1 cellular context compared by ENCODE assay signal in genomic region chr3:38805765-38806386, GRCh38.
TF ChIP-seq lines count a peak whose summit lies in the region.

No MANE protein-coding gene starts in this region.

TF ChIP-seq in HepG2, 621 proteins besides CTCF, POLR2A, EP300 and RAD21 (continued from another document and continues in another):
- TF ChIP-seq, protein P1, sequence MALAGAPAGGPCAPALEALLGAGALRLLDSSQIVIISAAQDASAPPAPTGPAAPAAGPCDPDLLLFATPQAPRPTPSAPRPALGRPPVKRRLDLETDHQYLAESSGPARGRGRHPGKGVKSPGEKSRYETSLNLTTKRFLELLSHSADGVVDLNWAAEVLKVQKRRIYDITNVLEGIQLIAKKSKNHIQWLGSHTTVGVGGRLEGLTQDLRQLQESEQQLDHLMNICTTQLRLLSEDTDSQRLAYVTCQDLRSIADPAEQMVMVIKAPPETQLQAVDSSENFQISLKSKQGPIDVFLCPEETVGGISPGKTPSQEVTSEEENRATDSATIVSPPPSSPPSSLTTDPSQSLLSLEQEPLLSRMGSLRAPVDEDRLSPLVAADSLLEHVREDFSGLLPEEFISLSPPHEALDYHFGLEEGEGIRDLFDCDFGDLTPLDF (CRISPR knock-in tag; IDR thresholded peaks at IDR 0.05): peak; percentile 89
- no peak for TF ChIP-seq ZNF382 (CRISPR knock-in tag; IDR thresholded peaks at IDR 0.05; ENCODE audit: borderline replicate concordance)
- TF ChIP-seq ZNF572 (CRISPR knock-in tag; IDR thresholded peaks at IDR 0.05): peak; percentile 81; the same call in 1 of the 2 replicates
- 0 out of 2 replicates have a peak, but pooled peaks have one; percentile 31 for TF ChIP-seq BRF2 (CRISPR knock-in tag; IDR thresholded peaks at IDR 0.05)
- TF ChIP-seq MYNN (CRISPR knock-in tag; IDR thresholded peaks at IDR 0.05; ENCODE audit: low read depth): peak; percentile 95; the same call in 1 of the 2 replicates
- peak; percentile 58 for TF ChIP-seq NFYB (CRISPR knock-in tag; IDR thresholded peaks at IDR 0.05)
- no peak for TF ChIP-seq MATR3 (CRISPR knock-in tag; IDR thresholded peaks at IDR 0.05)
- TF ChIP-seq, protein P2, sequence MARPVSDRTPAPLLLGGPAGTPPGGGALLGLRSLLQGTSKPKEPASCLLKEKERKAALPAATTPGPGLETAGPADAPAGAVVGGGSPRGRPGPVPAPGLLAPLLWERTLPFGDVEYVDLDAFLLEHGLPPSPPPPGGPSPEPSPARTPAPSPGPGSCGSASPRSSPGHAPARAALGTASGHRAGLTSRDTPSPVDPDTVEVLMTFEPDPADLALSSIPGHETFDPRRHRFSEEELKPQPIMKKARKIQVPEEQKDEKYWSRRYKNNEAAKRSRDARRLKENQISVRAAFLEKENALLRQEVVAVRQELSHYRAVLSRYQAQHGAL (CRISPR knock-in tag; IDR thresholded peaks at IDR 0.05; ENCODE audit: not compliant biosample characterization): peak; percentile 99
- TF ChIP-seq NR2F6 (IDR thresholded peaks at IDR 0.05): no peak
- peak; percentile 76 for TF ChIP-seq NR2F6 (CRISPR knock-in tag; IDR thresholded peaks at IDR 0.05)
- peak; percentile 63; the same call in 1 of the 2 replicates for TF ChIP-seq ZFAT (CRISPR knock-in tag; conservative IDR thresholded peaks at IDR 0.05)
- peak; percentile 87; the same call in 1 of the 2 replicates for TF ChIP-seq TERF1 (CRISPR knock-in tag; IDR thresholded peaks at IDR 0.05)
- peak; percentile 21 for TF ChIP-seq ZNF496 (CRISPR knock-in tag; IDR thresholded peaks at IDR 0.05; ENCODE audit: insufficient replicate concordance)
- peak; percentile 100 for TF ChIP-seq SP140L (CRISPR knock-in tag; IDR thresholded peaks at IDR 0.05; ENCODE audit: borderline replicate concordance)
- peak; percentile 41; the same call in 1 of the 2 replicates for TF ChIP-seq EED (CRISPR knock-in tag; IDR thresholded peaks at IDR 0.05)
- peak; percentile 80; the same call in 1 of the 2 replicates for TF ChIP-seq MXD1 (CRISPR knock-in tag; IDR thresholded peaks at IDR 0.05)
- TF ChIP-seq ZFP37 (CRISPR knock-in tag; IDR thresholded peaks at IDR 0.05; ENCODE audit: borderline replicate concordance): peak; percentile 100
- TF ChIP-seq TEAD3 (CRISPR knock-in tag; optimal IDR thresholded peaks at IDR 0.05; ENCODE audit: borderline replicate concordance): peak; percentile 80
- no peak for TF ChIP-seq ZNF512 (CRISPR knock-in tag; IDR thresholded peaks at IDR 0.05)
- TF ChIP-seq GPBP1L1 (CRISPR knock-in tag; IDR thresholded peaks at IDR 0.05): no peak
- peak; percentile 99 for TF ChIP-seq ZNF510 (CRISPR knock-in tag; IDR thresholded peaks at IDR 0.05; ENCODE audit: low read depth)
- no peak for TF ChIP-seq NR2F2 (IDR thresholded peaks at IDR 0.05; ENCODE audit: borderline replicate concordance, low read depth)
- peak; percentile 78; the same call in 1 of the 2 replicates for TF ChIP-seq ZNF33B (CRISPR knock-in tag; IDR thresholded peaks at IDR 0.05)
- TF ChIP-seq, protein P3, sequence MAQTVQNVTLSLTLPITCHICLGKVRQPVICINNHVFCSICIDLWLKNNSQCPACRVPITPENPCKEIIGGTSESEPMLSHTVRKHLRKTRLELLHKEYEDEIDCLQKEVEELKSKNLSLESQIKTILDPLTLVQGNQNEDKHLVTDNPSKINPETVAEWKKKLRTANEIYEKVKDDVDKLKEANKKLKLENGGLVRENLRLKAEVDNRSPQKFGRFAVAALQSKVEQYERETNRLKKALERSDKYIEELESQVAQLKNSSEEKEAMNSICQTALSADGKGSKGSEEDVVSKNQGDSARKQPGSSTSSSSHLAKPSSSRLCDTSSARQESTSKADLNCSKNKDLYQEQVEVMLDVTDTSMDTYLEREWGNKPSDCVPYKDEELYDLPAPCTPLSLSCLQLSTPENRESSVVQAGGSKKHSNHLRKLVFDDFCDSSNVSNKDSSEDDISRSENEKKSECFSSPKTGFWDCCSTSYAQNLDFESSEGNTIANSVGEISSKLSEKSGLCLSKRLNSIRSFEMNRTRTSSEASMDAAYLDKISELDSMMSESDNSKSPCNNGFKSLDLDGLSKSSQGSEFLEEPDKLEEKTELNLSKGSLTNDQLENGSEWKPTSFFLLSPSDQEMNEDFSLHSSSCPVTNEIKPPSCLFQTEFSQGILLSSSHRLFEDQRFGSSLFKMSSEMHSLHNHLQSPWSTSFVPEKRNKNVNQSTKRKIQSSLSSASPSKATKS (CRISPR knock-in tag; IDR thresholded peaks at IDR 0.05): no peak
- no peak for TF ChIP-seq NFE2L1 (CRISPR knock-in tag; IDR thresholded peaks at IDR 0.05; ENCODE audit: borderline replicate concordance)
- peak; percentile 98 for TF ChIP-seq TOE1 (CRISPR knock-in tag; IDR thresholded peaks at IDR 0.05)
- TF ChIP-seq FOXK1 (CRISPR knock-in tag; IDR thresholded peaks at IDR 0.05; ENCODE audit: borderline replicate concordance, low read depth): peak; percentile 97; the same call in 1 of the 2 replicates
- no peak for TF ChIP-seq CHD4 (IDR thresholded peaks at IDR 0.05; ENCODE audit: borderline replicate concordance, low read length)
- TF ChIP-seq ZNF780A (CRISPR knock-in tag; IDR thresholded peaks at IDR 0.05): peak; percentile 98
- TF ChIP-seq, protein P4, sequence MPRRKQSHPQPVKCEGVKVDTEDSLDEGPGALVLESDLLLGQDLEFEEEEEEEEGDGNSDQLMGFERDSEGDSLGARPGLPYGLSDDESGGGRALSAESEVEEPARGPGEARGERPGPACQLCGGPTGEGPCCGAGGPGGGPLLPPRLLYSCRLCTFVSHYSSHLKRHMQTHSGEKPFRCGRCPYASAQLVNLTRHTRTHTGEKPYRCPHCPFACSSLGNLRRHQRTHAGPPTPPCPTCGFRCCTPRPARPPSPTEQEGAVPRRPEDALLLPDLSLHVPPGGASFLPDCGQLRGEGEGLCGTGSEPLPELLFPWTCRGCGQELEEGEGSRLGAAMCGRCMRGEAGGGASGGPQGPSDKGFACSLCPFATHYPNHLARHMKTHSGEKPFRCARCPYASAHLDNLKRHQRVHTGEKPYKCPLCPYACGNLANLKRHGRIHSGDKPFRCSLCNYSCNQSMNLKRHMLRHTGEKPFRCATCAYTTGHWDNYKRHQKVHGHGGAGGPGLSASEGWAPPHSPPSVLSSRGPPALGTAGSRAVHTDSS (CRISPR knock-in tag; conservative IDR thresholded peaks at IDR 0.05): no peak
- TF ChIP-seq ZNF567 (CRISPR knock-in tag; IDR thresholded peaks at IDR 0.05; ENCODE audit: borderline replicate concordance): no peak
- TF ChIP-seq ARID2 (CRISPR knock-in tag; IDR thresholded peaks at IDR 0.05; ENCODE audit: borderline replicate concordance): no peak
- TF ChIP-seq ZNF644 (CRISPR knock-in tag; IDR thresholded peaks at IDR 0.05; ENCODE audit: low read depth): peak; percentile 80
- TF ChIP-seq TAF15 (IDR thresholded peaks at IDR 0.05; ENCODE audit: low read depth, low read length, poor library complexity, severe bottlenecking): no peak
- peak; percentile 86 for TF ChIP-seq ISL2 (CRISPR knock-in tag; IDR thresholded peaks at IDR 0.05)
- peak; percentile 80; the same call in 1 of the 2 replicates for TF ChIP-seq ZNF281 (CRISPR knock-in tag; IDR thresholded peaks at IDR 0.05; ENCODE audit: borderline replicate concordance)
- TF ChIP-seq ZNF746 (CRISPR knock-in tag; IDR thresholded peaks at IDR 0.05): peak; percentile 75; the same call in 1 of the 2 replicates
- 0 out of 2 replicates have a peak, but pooled peaks have one; percentile 40 for TF ChIP-seq SP5 (CRISPR knock-in tag; IDR thresholded peaks at IDR 0.05; ENCODE audit: borderline replicate concordance, low read depth)
- TF ChIP-seq NR2F1 (CRISPR knock-in tag; IDR thresholded peaks at IDR 0.05): peak in 1 of 2 experiments; percentile 53; a peak in 1 of 4 replicates
- peak; percentile 95 for TF ChIP-seq FLYWCH1 (CRISPR knock-in tag; IDR thresholded peaks at IDR 0.05)
- peak; percentile 57; the same call in 1 of the 2 replicates for TF ChIP-seq SCMH1 (CRISPR knock-in tag; IDR thresholded peaks at IDR 0.05; ENCODE audit: borderline replicate concordance)
- TF ChIP-seq, protein P5, sequence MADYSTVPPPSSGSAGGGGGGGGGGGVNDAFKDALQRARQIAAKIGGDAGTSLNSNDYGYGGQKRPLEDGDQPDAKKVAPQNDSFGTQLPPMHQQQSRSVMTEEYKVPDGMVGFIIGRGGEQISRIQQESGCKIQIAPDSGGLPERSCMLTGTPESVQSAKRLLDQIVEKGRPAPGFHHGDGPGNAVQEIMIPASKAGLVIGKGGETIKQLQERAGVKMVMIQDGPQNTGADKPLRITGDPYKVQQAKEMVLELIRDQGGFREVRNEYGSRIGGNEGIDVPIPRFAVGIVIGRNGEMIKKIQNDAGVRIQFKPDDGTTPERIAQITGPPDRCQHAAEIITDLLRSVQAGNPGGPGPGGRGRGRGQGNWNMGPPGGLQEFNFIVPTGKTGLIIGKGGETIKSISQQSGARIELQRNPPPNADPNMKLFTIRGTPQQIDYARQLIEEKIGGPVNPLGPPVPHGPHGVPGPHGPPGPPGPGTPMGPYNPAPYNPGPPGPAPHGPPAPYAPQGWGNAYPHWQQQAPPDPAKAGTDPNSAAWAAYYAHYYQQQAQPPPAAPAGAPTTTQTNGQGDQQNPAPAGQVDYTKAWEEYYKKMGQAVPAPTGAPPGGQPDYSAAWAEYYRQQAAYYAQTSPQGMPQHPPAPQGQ (CRISPR knock-in tag; IDR thresholded peaks at IDR 0.05; ENCODE audit: borderline replicate concordance): no peak
